25 cellular contexts compared by ENCODE assay signal in genomic region chr17:55605705-55606104, GRCh38.
A peak's percentile ranks its signal among the peaks of the same experiment; 100 is the strongest.
DNase-seq lines count a peak whose midpoint lies in the region; ATAC-seq and TF ChIP-seq lines count a peak whose summit lies in the region.
"Had no signal": no experiment of that assay in that cellular context is flagged by ENCODE, and none has a peak within 500 bp of the region (broad histone marks: within the 10 kb centered on the region; RNA-seq: fewer than 3 reads in every experiment).

No MANE protein-coding gene starts in this region.

- WGBS in lung, 2 donors, result 87 to 95% methylated on average over 2 of the region's 2 CpGs
- no CpG with 5 or more reads among the region's 2 CpGs for WGBS in neuronal stem cell (ENCODE audit: extremely low coverage in 2 of 2, insufficient read length in 2 of 2, insufficient replicate concordance in 1 of 2), 2 donors

- peak overlapping the region; percentile 75 for H2BK12ac ChIP-seq in neuronal stem cell (ENCODE audit: low read length)

- no peak overlapping the region for H2BK5ac ChIP-seq in neuronal stem cell (ENCODE audit: low read length)

- H3K9me3 ChIP-seq in lung (ENCODE audit: control insufficient read depth in 2 of 2, insufficient read depth in 1 of 2, low read length in 1 of 2) (peaks cover 0 to 5% of the 10 kb centered on the region in 2 donors), neuronal stem cell (replicated peaks in 1 of 2; ENCODE audit: control insufficient read depth in 2 of 2, insufficient read depth in 1 of 2, low read depth in 1 of 2, low read length in 2 of 2) (no peaks in the 10 kb centered on the region)
- H3K9me3 ChIP-seq: HAP-1 had no signal

- no peak overlapping the region for H4K91ac ChIP-seq in neuronal stem cell (ENCODE audit: low read depth, low read length, poor library complexity)

- ATAC-seq in lung (ENCODE audit: insufficient read depth, low FRiP score) (peak; percentile 32), foreskin keratinocyte (no peak)
- ATAC-seq: GM23338, HepG2, K562 had no signal

- H3K4ac ChIP-seq in neuronal stem cell (ENCODE audit: low read length), result no peak overlapping the region

- H3K36me3 ChIP-seq in lung (ENCODE audit: control insufficient read depth in 2 of 2, insufficient read depth in 2 of 2, low read length in 2 of 2) (no peaks in the 10 kb centered on the region), neuronal stem cell (replicated peaks in 1 of 2; ENCODE audit: control insufficient read depth in 2 of 2, insufficient read depth in 2 of 2, low read length in 2 of 2) (no peaks in the 10 kb centered on the region)
- H3K36me3 ChIP-seq: HAP-1 had no signal

- H2AK5ac ChIP-seq in neuronal stem cell (ENCODE audit: low read depth, low read length), result no peak overlapping the region

- H3K27ac ChIP-seq in lung (ENCODE audit: low read depth in 1 of 2, low read length in 1 of 2) (peak overlapping the region in 1 of 2 donors; percentile 39), neuronal stem cell (replicated peaks; ENCODE audit: low read length) (no peak overlapping the region), foreskin keratinocyte (no peak overlapping the region)
- H3K27ac ChIP-seq: 22Rv1 had no signal

- H3K14ac ChIP-seq in neuronal stem cell (ENCODE audit: low read length), result no peak overlapping the region

- no peaks in the 10 kb centered on the region for H3K79me1 ChIP-seq in neuronal stem cell (ENCODE audit: low read depth, low read length)

- H2BK15ac ChIP-seq in neuronal stem cell (ENCODE audit: low read length), result peak overlapping the region; percentile 86

- H3K4me3 ChIP-seq in lung, result no peak overlapping the region
- H3K4me3 ChIP-seq in neuronal stem cell (ENCODE audit: low read length in 2 of 2), result no peak overlapping the region
- H3K4me3 ChIP-seq: GM23338, HAP-1, K562 had no signal

- H4K8ac ChIP-seq in neuronal stem cell (ENCODE audit: low read depth, low read length), result no peak overlapping the region

- H3K27me3 ChIP-seq in lung (ENCODE audit: control insufficient read depth, insufficient read depth) (no peaks in the 10 kb centered on the region), neuronal stem cell (ENCODE audit: control insufficient read depth in 3 of 3, insufficient read depth in 3 of 3, low read depth in 1 of 3, low read length in 3 of 3) (no peaks in the 10 kb centered on the region), foreskin keratinocyte (peaks cover 3% of the 10 kb centered on the region)

- DNase-seq in DMS53 (lab: John Stamatoyannopoulos, UW) (peak; percentile 39), DMS53 treated with DMSO at 0.1 percent for 48 hours (lab: John Stamatoyannopoulos, UW; ENCODE audit: unreplicated experiment) (no peak), lung (ENCODE audit: low spot score) (no peak), neuronal stem cell (ENCODE audit: low spot score) (no peak), NCI-H446 treated with DMSO at 0.1 percent for 48 hours (lab: John Stamatoyannopoulos, UW) (no peak), COLO668 (lab: John Stamatoyannopoulos, UW; ENCODE audit: unreplicated experiment) (no peak), foreskin keratinocyte (no peak)
- no peak for DNase-seq in activated naive CD4-positive, alpha-beta T cell treated with anti-CD3 and anti-CD28 coated beads, Interleukin-2, amount 50 U/mL, for 16 hours
- DNase-seq: CD8-positive, alpha-beta memory T cell; DMS153; HFFc6; Kasumi-1; NCI-H1092 treated with DMSO at 0.1 percent for 48 hours; NCI-H1436 treated with DMSO at 0.1 percent for 48 hours; NCI-H187 treated with DMSO at 0.1 percent for 48 hours; NCI-H2171 treated with DMSO at 0.1 percent for 48 hours; NCI-H345; NCI-H526; Right ventricle myocardium superior; RPMI8226 had no signal

- no peak overlapping the region for H3K4me2 ChIP-seq in neuronal stem cell (ENCODE audit: insufficient read depth, low read length, poor library complexity, severe bottlenecking)
- H3K4me2 ChIP-seq: GM23338 had no signal

- H3K23ac ChIP-seq in neuronal stem cell (ENCODE audit: low read depth, low read length, poor library complexity), result no peak overlapping the region

- no peak overlapping the region for H2BK120ac ChIP-seq in neuronal stem cell (ENCODE audit: low read depth, low read length)

- peaks cover 0 to 1% of the 10 kb centered on the region in 2 donors for H3K4me1 ChIP-seq in lung (ENCODE audit: control insufficient read depth in 2 of 2, insufficient read depth in 2 of 2, low read length in 2 of 2)
- H3K4me1 ChIP-seq in neuronal stem cell (ENCODE audit: control insufficient read depth in 2 of 2, insufficient read depth in 1 of 2, low read depth in 1 of 2, low read length in 2 of 2), result peaks cover 0 to 7% of the 10 kb centered on the region in 2 donors
- H3K4me1 ChIP-seq in foreskin keratinocyte, result no peaks in the 10 kb centered on the region
- H3K4me1 ChIP-seq: HAP-1 had no signal

- H2AFZ ChIP-seq in neuronal stem cell (ENCODE audit: low read length), result no peak overlapping the region
- H2AFZ ChIP-seq: GM23338 had no signal

- no peak for TF ChIP-seq CTCF in lung (IDR thresholded peaks at IDR 0.05; ENCODE audit: control extremely low read depth, extremely low read depth)
- no peak for TF ChIP-seq CTCF in foreskin keratinocyte (conservative IDR thresholded peaks at IDR 0.05)

- no peak overlapping the region for H3K18ac ChIP-seq in neuronal stem cell (ENCODE audit: low read length)

- H3K9ac ChIP-seq in neuronal stem cell (ENCODE audit: low read depth, low read length, poor library complexity), result no peak overlapping the region
